Comparison of ENCODE assay signal across 14 cellular contexts in genomic region chr11:76248210-76248609, GRCh38. TPM values are rescaled to one million over a fixed set of nuclear protein-coding genes. Genes with fewer than 3 reads are reported as not detected.
A peak's percentile ranks its signal among the peaks of the same experiment; 100 is the strongest.
DNase-seq lines count a peak whose midpoint lies in the region; ATAC-seq, FAIRE-seq and TF ChIP-seq lines count a peak whose summit lies in the region.
"Had no signal": no experiment of that assay in that cellular context is flagged by ENCODE, and none has a peak within 500 bp of the region (broad histone marks: within the 10 kb centered on the region; RNA-seq: fewer than 3 reads in every experiment).

No MANE protein-coding gene starts in this region.

- FAIRE-seq in endothelial cell of umbilical vein (lab: Jason Lieb, UNC): peak; percentile 35
- FAIRE-seq: pancreas had no signal

- intact Hi-C loops in MCF 10A (cut with micrococcal nuclease): no loop called here
- intact Hi-C loops in breast epithelium (cut with DNase I; ENCODE audit: low total_unique reads): no loop called here
- intact Hi-C loops in endothelial cell of umbilical vein (cut with micrococcal nuclease): no loop called here
- intact Hi-C loops in tibial artery (cut with DNase I; ENCODE audit: low total_unique reads): no loop called here

- H3K27ac Mint-ChIP-seq in MCF 10A (ENCODE audit: low read depth, unreplicated experiment): no peak overlapping the region
- H3K27ac Mint-ChIP-seq in stimulated activated effector memory CD8-positive, alpha-beta T cell treated with anti-CD3 and anti-CD28 coated beads, Interleukin-12 subunit alpha, Interleukin-12 subunit beta, amount 100 ng/mL, for 72 hours: no peak overlapping the region
- H3K27ac Mint-ChIP-seq: T-helper 2 cell treated with Interferon-gamma antibody and Interleukin-4, amounts not matched to agents 5 μg/mL and 100 μg/mL, for 36 hours had no signal

- dilution Hi-C loops in endothelial cell of umbilical vein (cut with MboI; ENCODE audit: extremely low pct_ligation_motif_present, low sequenced_read_pairs): no loop called here

- POLR2A ChIA-PET in MCF 10A (lab: Yijun Ruan, JAX) (interaction anchor here (0.7 to 2.0 kb wide), 2 partner anchors 10 to 12 kb away, joined by 3 to 7 read pairs; no protein-coding TSS in a partner anchor), endothelial cell of umbilical vein (lab: Charles Lee) (no interaction called here)

- H3K9me1 ChIP-seq in endothelial cell of umbilical vein (replicated peaks; ENCODE audit: control insufficient read depth, extremely low read depth, insufficient read depth, low read length): no peaks in the 10 kb centered on the region

- H3K9ac ChIP-seq in OCI-LY1 (ENCODE audit: low read length) (no peak overlapping the region), endothelial cell of umbilical vein (replicated peaks; ENCODE audit: extremely low read depth, insufficient read depth, low read length) (no peak overlapping the region)
- H3K9ac ChIP-seq: BLaER1 treated with 17β-estradiol and CSF1 and Interleukin-3, amounts not matched to agents 10 nM and 100 nM had no signal

- H3K9me3 Mint-ChIP-seq in MCF 10A (ENCODE audit: unreplicated experiment): no peaks in the 10 kb centered on the region
- no peaks in the 10 kb centered on the region for H3K9me3 Mint-ChIP-seq in stimulated activated effector memory CD8-positive, alpha-beta T cell treated with anti-CD3 and anti-CD28 coated beads, Interleukin-12 subunit alpha, Interleukin-12 subunit beta, amount 100 ng/mL, for 72 hours

- no peak overlapping the region for H2AFZ ChIP-seq in OCI-LY1 (ENCODE audit: low read length)
- no peak overlapping the region for H2AFZ ChIP-seq in endothelial cell of umbilical vein (ENCODE audit: low read depth, low read length)

- H3K4me3 ChIP-seq in breast epithelium: no peak overlapping the region
- H3K4me3 ChIP-seq in OCI-LY1 (ENCODE audit: low read depth, low read length, poor library complexity, severe bottlenecking): no peak overlapping the region
- no peak overlapping the region for H3K4me3 ChIP-seq in endothelial cell of umbilical vein (replicated peaks in 1 of 3; ENCODE audit: insufficient read depth in 1 of 3, low read depth in 1 of 3, low read length in 3 of 3)
- no peak overlapping the region for H3K4me3 ChIP-seq in tibial artery
- H3K4me3 ChIP-seq: BLaER1 treated with 17β-estradiol and CSF1 and Interleukin-3, amounts not matched to agents 10 nM and 100 nM; pancreas; vagina had no signal

- H3K4me2 ChIP-seq in OCI-LY1 (ENCODE audit: low read length): no peak overlapping the region
- H3K4me2 ChIP-seq in endothelial cell of umbilical vein (ENCODE audit: insufficient read depth, low read length): no peak overlapping the region
- H3K4me2 ChIP-seq: BLaER1 treated with 17β-estradiol and CSF1 and Interleukin-3, amounts not matched to agents 10 nM and 100 nM had no signal

- TF ChIP-seq CTCF in MCF 10A (IDR thresholded peaks at IDR 0.05; ENCODE audit: unreplicated experiment) (no peak), breast epithelium (IDR thresholded peaks at IDR 0.05) (no peak), OCI-LY1 (IDR thresholded peaks at IDR 0.05; ENCODE audit: low read length) (peak; percentile 40; the same call in 1 of the 2 replicates), endothelial cell of umbilical vein (IDR thresholded peaks at IDR 0.05; ENCODE audit: extremely low read depth in 1 of 2, insufficient read depth in 1 of 2, low read depth in 1 of 2, low read length in 2 of 2) (peak; percentile 39 to 41), tibial artery (IDR thresholded peaks at IDR 0.05) (no peak)

- H3K4me1 Mint-ChIP-seq in MCF 10A (ENCODE audit: insufficient read depth, unreplicated experiment): peaks cover 17% of the 10 kb centered on the region
- no peaks in the 10 kb centered on the region for H3K4me1 Mint-ChIP-seq in stimulated activated effector memory CD8-positive, alpha-beta T cell treated with anti-CD3 and anti-CD28 coated beads, Interleukin-12 subunit alpha, Interleukin-12 subunit beta, amount 100 ng/mL, for 72 hours

- H3K36me3 ChIP-seq in breast epithelium (no peaks in the 10 kb centered on the region), OCI-LY1 (ENCODE audit: insufficient read depth, low read length) (no peaks in the 10 kb centered on the region; the same call in 1 of the 2 replicates), endothelial cell of umbilical vein (ENCODE audit: control insufficient read depth in 2 of 2, extremely low read depth in 1 of 2, insufficient read depth in 2 of 2, low read length in 2 of 2) (no peaks in the 10 kb centered on the region), tibial artery (no peaks in the 10 kb centered on the region)
- H3K36me3 ChIP-seq: pancreas, vagina had no signal

- H3F3A ChIP-seq in OCI-LY1 (ENCODE audit: insufficient read depth, low read length): no peaks in the 10 kb centered on the region

- TF ChIP-seq POLR2A in breast epithelium (IDR thresholded peaks at IDR 0.05) (no peak), endothelial cell of umbilical vein (IDR thresholded peaks at IDR 0.05; ENCODE audit: low read depth, low read length) (no peak)

- no TSS peak for BruUV-seq in MCF 10A (replicated peaks; lab: Mats Ljungman, UMichigan)
- no TSS peak for BruUV-seq in endothelial cell of umbilical vein (replicated peaks; lab: Mats Ljungman, UMichigan)

- H3K27ac ChIP-seq in breast epithelium (no peak overlapping the region), OCI-LY1 (ENCODE audit: low read depth, low read length, poor library complexity, severe bottlenecking) (no peak overlapping the region), endothelial cell of umbilical vein (ENCODE audit: insufficient read depth, low read depth, low read length) (no peak overlapping the region), tibial artery (no peak overlapping the region)
- H3K27ac ChIP-seq: BLaER1 treated with 17β-estradiol and CSF1 and Interleukin-3, amounts not matched to agents 10 nM and 100 nM; pancreas; vagina had no signal

- no peaks in the 10 kb centered on the region for H3K27me3 ChIP-seq in breast epithelium
- peaks cover 10% of the 10 kb centered on the region; the same call in 1 of the 2 replicates for H3K27me3 ChIP-seq in OCI-LY1 (ENCODE audit: insufficient read depth, low read length)
- H3K27me3 ChIP-seq in endothelial cell of umbilical vein (ENCODE audit: control insufficient read depth in 2 of 2, insufficient read depth in 2 of 2, low read length in 2 of 2): peaks cover 0 to 3% of the 10 kb centered on the region in 2 experiments
- peaks cover 0 to 12% of the 10 kb centered on the region in 2 donors for H3K27me3 ChIP-seq in tibial artery
- H3K27me3 ChIP-seq: BLaER1 treated with 17β-estradiol and CSF1 and Interleukin-3, amounts not matched to agents 10 nM and 100 nM; pancreas; vagina had no signal

- H3K9me2 ChIP-seq in OCI-LY1 (ENCODE audit: low read depth, low read length): no peaks in the 10 kb centered on the region

- DNase-seq in MCF 10A (ENCODE audit: unreplicated experiment) (peak; percentile 36), breast epithelium (ENCODE audit: low spot score in 2 of 2) (no peak), endothelial cell of umbilical vein (ENCODE audit: low read depth, low spot score) (peak; percentile 46), NCI-H2081 treated with DMSO at 0.1 percent for 48 hours (lab: John Stamatoyannopoulos, UW) (no peak), tibial artery (no peak)
- DNase-seq in stimulated activated effector memory CD8-positive, alpha-beta T cell treated with anti-CD3 and anti-CD28 coated beads, Interleukin-12 subunit alpha, Interleukin-12 subunit beta, amount 100 ng/mL, for 72 hours (ENCODE audit: low spot score in 2 of 2): no peak
- DNase-seq: activated effector memory CD4-positive, alpha-beta T cell treated with anti-CD3 and anti-CD28 coated beads, Interleukin-2, amount 50 U/mL, for 16 hours; effector CD8-positive, alpha-beta T cell had no signal

- H3K79me2 ChIP-seq in OCI-LY1 (ENCODE audit: insufficient read depth, low read length) (no peaks in the 10 kb centered on the region), endothelial cell of umbilical vein (ENCODE audit: control insufficient read depth, insufficient read depth, low read length) (no peaks in the 10 kb centered on the region)

- H4K20me1 ChIP-seq in OCI-LY1 (ENCODE audit: insufficient read depth, low read length) (no peaks in the 10 kb centered on the region), endothelial cell of umbilical vein (replicated peaks; ENCODE audit: control insufficient read depth, extremely low read depth, insufficient read depth, low read length) (no peaks in the 10 kb centered on the region)
- H4K20me1 ChIP-seq: BLaER1 treated with 17β-estradiol and CSF1 and Interleukin-3, amounts not matched to agents 10 nM and 100 nM had no signal

- CTCF ChIA-PET in MCF 10A (lab: Yijun Ruan, JAX) (interaction anchor here (1.1 to 1.2 kb wide), 2 partner anchors 10 to 41 kb away, joined by 5 to 8 read pairs; no protein-coding TSS in a partner anchor), endothelial cell of umbilical vein (lab: Charles Lee) (interaction anchor here (1.0 to 1.8 kb wide), 6 partner anchors 9 to 171 kb away, joined by 3 to 6 read pairs (median 4); no protein-coding TSS in a partner anchor)

- no peak overlapping the region for H3K4me3 Mint-ChIP-seq in MCF 10A (ENCODE audit: unreplicated experiment)
- no peak overlapping the region for H3K4me3 Mint-ChIP-seq in stimulated activated effector memory CD8-positive, alpha-beta T cell treated with anti-CD3 and anti-CD28 coated beads, Interleukin-12 subunit alpha, Interleukin-12 subunit beta, amount 100 ng/mL, for 72 hours
- H3K4me3 Mint-ChIP-seq: T-helper 2 cell treated with Interferon-gamma antibody and Interleukin-4, amounts not matched to agents 5 μg/mL and 100 μg/mL, for 36 hours had no signal

- H3K9me3 ChIP-seq in breast epithelium (peaks cover 10 to 20% of the 10 kb centered on the region in 2 donors), OCI-LY1 (ENCODE audit: low read length) (no peaks in the 10 kb centered on the region), endothelial cell of umbilical vein (replicated peaks; ENCODE audit: control insufficient read depth, insufficient read depth, low read length) (no peaks in the 10 kb centered on the region), tibial artery (no peaks in the 10 kb centered on the region)
- H3K9me3 ChIP-seq: pancreas, vagina had no signal

- no peaks in the 10 kb centered on the region for H3K36me3 Mint-ChIP-seq in MCF 10A (ENCODE audit: insufficient read depth, unreplicated experiment)
- no peaks in the 10 kb centered on the region for H3K36me3 Mint-ChIP-seq in stimulated activated effector memory CD8-positive, alpha-beta T cell treated with anti-CD3 and anti-CD28 coated beads, Interleukin-12 subunit alpha, Interleukin-12 subunit beta, amount 100 ng/mL, for 72 hours

- H3K4me1 ChIP-seq in breast epithelium (no peaks in the 10 kb centered on the region), OCI-LY1 (ENCODE audit: insufficient read depth, low read length, severe bottlenecking) (no peaks in the 10 kb centered on the region), endothelial cell of umbilical vein (ENCODE audit: control insufficient read depth, extremely low read depth, insufficient read depth, low read length) (no peaks in the 10 kb centered on the region), tibial artery (peaks cover 0 to 6% (median 0%) of the 10 kb centered on the region in 4 donors)
- H3K4me1 ChIP-seq: pancreas, vagina had no signal

- ATAC-seq in stimulated activated effector memory CD8-positive, alpha-beta T cell treated with anti-CD3 and anti-CD28 coated beads, Interleukin-12 subunit alpha, Interleukin-12 subunit beta, amount 100 ng/mL, for 72 hours: peak; percentile 27
- no peak for ATAC-seq in HG02885 (IDR thresholded peaks at IDR 0.05; ENCODE audit: poor library complexity, unreplicated experiment)

- peaks cover 5% of the 10 kb centered on the region for H3K27me3 Mint-ChIP-seq in MCF 10A (ENCODE audit: insufficient read depth, unreplicated experiment)

RNA-seq across cellular contexts. Expression of gene WNT11, which starts 41.9 kb away (rescaled TPM):
- total RNA-seq in MCF 10A (2022) (not detected in 2 replicates), breast epithelium (10 to 100 TPM in 2 of 3 donors, 1 to 10 TPM in 1; 7.0 to 70.6 (median 17.7) TPM), endothelial cell of umbilical vein (not detected in 2 replicates)
- polyA plus RNA-seq in endothelial cell of umbilical vein: 0.03 TPM in 1 of 2 replicates, not detected in the other
- 0.03 TPM in 1 of 2 replicates, not detected in the other for polyA plus RNA-seq in endothelial cell of umbilical vein (2011; cell fraction: cytosol; rRNA removed)
- not detected in 2 replicates for polyA plus RNA-seq in endothelial cell of umbilical vein (2011; cell fraction: nucleus; rRNA removed)
- polyA plus RNA-seq in endothelial cell of umbilical vein (2012): 0.37 TPM in 1 of 2 replicates, not detected in the other
- not detected in 2 replicates for polyA minus RNA-seq in endothelial cell of umbilical vein
- 1.1 TPM for polyA minus RNA-seq in endothelial cell of umbilical vein (2011; cell fraction: cytosol; rRNA and poly(A)+ RNA removed)
- polyA minus RNA-seq in endothelial cell of umbilical vein (2011; cell fraction: nucleus; rRNA and poly(A)+ RNA removed): not detected in 2 replicates

Comparison
In these comparisons a context has a peak if more than half of its experiments do, and no peak if none do; other contexts are left out.
1. DNase-seq: peak in MCF 10A (single experiment) and endothelial cell of umbilical vein (single experiment); none in breast epithelium (0 of 2), stimulated activated effector memory CD8-positive, alpha-beta T cell treated with anti-CD3 and anti-CD28 coated beads, Interleukin-12 subunit alpha, Interleukin-12 subunit beta, amount 100 ng/mL, for 72 hours (0 of 2), NCI-H2081 treated with DMSO at 0.1 percent for 48 hours (single experiment) and tibial artery (0 of 2).
2. CTCF ChIP-seq: peak in OCI-LY1 (single experiment) and endothelial cell of umbilical vein (2 of 2); none in MCF 10A (single experiment), breast epithelium (0 of 3) and tibial artery (0 of 2).